17 cellular contexts compared by ENCODE assay signal in genomic region chr3:185711255-185711870, GRCh38.
DNase-seq lines count a peak whose midpoint lies in the region; ATAC-seq and TF ChIP-seq lines count a peak whose summit lies in the region.
"Had no signal": no experiment of that assay in that cellular context is flagged by ENCODE, and none has a peak within 500 bp of the region (broad histone marks: within the 10 kb centered on the region; RNA-seq: fewer than 3 reads in every experiment).

No MANE protein-coding gene starts in this region.

- no peak overlapping the region for H3K4me3 Mint-ChIP-seq in GM23338
- no peak overlapping the region for H3K4me3 Mint-ChIP-seq in effector memory CD8-positive, alpha-beta T cell
- H3K4me3 Mint-ChIP-seq: dendritic cell treated with granulocyte-macrophage colony-stimulating factor and Interleukin-4, amounts not matched to agents 40 ng/mL and 50 ng/mL, for 4 days had no signal

- DNase-seq in GM23338 (ENCODE audit: low spot score) (peak; percentile 74), fibroblast of the aortic adventitia (ENCODE audit: low read depth) (peak; percentile 30), pulmonary artery endothelial cell (ENCODE audit: low read depth, low spot score) (peak; percentile 37), NCI-H2227 (lab: John Stamatoyannopoulos, UW; ENCODE audit: unreplicated experiment) (no peak), heart left ventricle (no peak), DMS114 treated with DMSO at 0.1 percent for 48 hours (lab: John Stamatoyannopoulos, UW; ENCODE audit: unreplicated experiment) (no peak)
- DNase-seq in effector memory CD8-positive, alpha-beta T cell = no peak
- DNase-seq: activated CD4-positive, CD25-positive, alpha-beta regulatory T cell; activated gamma-delta T cell; DMS79; NCI-H774; stimulated activated CD4-positive, alpha-beta T cell treated with anti-CD3 and anti-CD28 coated beads, Interleukin-2, amount 100 ng/mL, for 48 hours had no signal

- 0 out of 4 replicates have a peak, but pooled peaks of 1 of the 2 experiments have one; percentile 12 for TF ChIP-seq CTCF in GM23338 (conservative IDR thresholded peaks at IDR 0.05; ENCODE audit: low read depth in 2 of 2)
- no peak for TF ChIP-seq CTCF in fibroblast of the aortic adventitia (IDR thresholded peaks at IDR 0.05; ENCODE audit: insufficient read depth, low read length)
- TF ChIP-seq CTCF in heart left ventricle (IDR thresholded peaks at IDR 0.05) = no peak

- WGBS in heart left ventricle, 4 donors = 49 to 52% (median 51%) methylated on average over 8 of the region's 8 CpGs

- H3K36me3 ChIP-seq in GM23338 (ENCODE audit: insufficient read depth) (no peaks in the 10 kb centered on the region), heart left ventricle (no peaks in the 10 kb centered on the region)

- no peak for TF ChIP-seq POLR2A in heart left ventricle (IDR thresholded peaks at IDR 0.05)

- no peaks in the 10 kb centered on the region for H3K36me3 Mint-ChIP-seq in GM23338 (ENCODE audit: low read depth)
- H3K36me3 Mint-ChIP-seq in effector memory CD8-positive, alpha-beta T cell (ENCODE audit: insufficient read depth) = peaks cover 6% of the 10 kb centered on the region

- H3K27me3 ChIP-seq in GM23338 (ENCODE audit: insufficient read depth) = no peaks in the 10 kb centered on the region
- H3K27me3 ChIP-seq in heart left ventricle = no peaks in the 10 kb centered on the region

- intact Hi-C loops in heart left ventricle (cut with DNase I) = no loop called here

- no peaks in the 10 kb centered on the region for H3K9me2 ChIP-seq in GM23338 (ENCODE audit: insufficient read depth)

- peak overlapping the region; percentile 57; the same call in 1 of the 2 replicates for H3K27ac Mint-ChIP-seq in GM23338
- H3K27ac Mint-ChIP-seq in effector memory CD8-positive, alpha-beta T cell = no peak overlapping the region
- H3K27ac Mint-ChIP-seq: dendritic cell treated with granulocyte-macrophage colony-stimulating factor and Interleukin-4, amounts not matched to agents 40 ng/mL and 50 ng/mL, for 4 days had no signal

- H3K4me3 ChIP-seq in GM23338 (no peak overlapping the region), fibroblast of the aortic adventitia (ENCODE audit: low read depth, low read length) (no peak overlapping the region), heart left ventricle (no peak overlapping the region)
- H3K4me3 ChIP-seq: lung had no signal

- H3F3A ChIP-seq in GM23338 (replicated peaks; ENCODE audit: low read depth) = 0 out of 2 replicates have a peak, but pooled peaks cover 3% of the 10 kb centered on the region

- no peaks in the 10 kb centered on the region for H3K9me3 Mint-ChIP-seq in GM23338
- no peaks in the 10 kb centered on the region for H3K9me3 Mint-ChIP-seq in effector memory CD8-positive, alpha-beta T cell
- H3K9me3 Mint-ChIP-seq: dendritic cell treated with granulocyte-macrophage colony-stimulating factor and Interleukin-4, amounts not matched to agents 40 ng/mL and 50 ng/mL, for 4 days had no signal

- no peaks in the 10 kb centered on the region for H3K9me3 ChIP-seq in heart left ventricle

- peaks cover 98% of the 10 kb centered on the region for H3K79me2 ChIP-seq in GM23338 (replicated peaks; ENCODE audit: insufficient read depth)

- H3K27ac ChIP-seq in GM23338 (ENCODE audit: low read depth) (peak overlapping the region; percentile 70; the same call in 1 of the 2 replicates), heart left ventricle (no peak overlapping the region)
- H3K27ac ChIP-seq: C4-2B had no signal

- H3K4me1 ChIP-seq in GM23338 (ENCODE audit: insufficient read depth) (peaks cover 64% of the 10 kb centered on the region), heart left ventricle (peaks cover 0 to 7% (median 0%) of the 10 kb centered on the region in 12 donors)

- H3K4me1 Mint-ChIP-seq in GM23338 = peaks cover 60% of the 10 kb centered on the region
- H3K4me1 Mint-ChIP-seq in effector memory CD8-positive, alpha-beta T cell (ENCODE audit: low read depth in 2 of 2) = peaks cover 0 to 3% of the 10 kb centered on the region in 2 donors

- peaks cover 38% of the 10 kb centered on the region for H4K20me1 ChIP-seq in GM23338 (replicated peaks; ENCODE audit: insufficient read depth)

- peaks cover 4% of the 10 kb centered on the region for H3K27me3 Mint-ChIP-seq in GM23338 (ENCODE audit: insufficient read depth, low read depth, poor library complexity)
- H3K27me3 Mint-ChIP-seq in effector memory CD8-positive, alpha-beta T cell = peaks cover 31 to 61% of the 10 kb centered on the region in 2 donors
- H3K27me3 Mint-ChIP-seq: dendritic cell treated with granulocyte-macrophage colony-stimulating factor and Interleukin-4, amounts not matched to agents 40 ng/mL and 50 ng/mL, for 4 days had no signal

- peak; percentile 30 for ATAC-seq in GM23338
- ATAC-seq in SK-N-SH treated with all-trans-retinoic acid at 6 μM for 48 hours = peak; percentile 55
- no peak for ATAC-seq in effector memory CD8-positive, alpha-beta T cell (replicated peaks)
- ATAC-seq in heart left ventricle = no peak
- ATAC-seq: sciatic nerve had no signal

- peak overlapping the region; percentile 64 for H3K4me2 ChIP-seq in GM23338

- no peak overlapping the region for H2AFZ ChIP-seq in GM23338

TF ChIP-seq in SK-N-SH treated with all-trans-retinoic acid at 6 μM for 48 hours, 23 proteins besides CTCF, POLR2A, EP300 and RAD21 (continues in another document):
- no peak for TF ChIP-seq POU6F1 (CRISPR knock-in tag; IDR thresholded peaks at IDR 0.05; ENCODE audit: borderline replicate concordance, low read depth)
- no peak for TF ChIP-seq ESRRG (CRISPR knock-in tag; IDR thresholded peaks at IDR 0.05)
- TF ChIP-seq ZFP30 (CRISPR knock-in tag; IDR thresholded peaks at IDR 0.05) = no peak
- no peak for TF ChIP-seq TCF4 (CRISPR knock-in tag; IDR thresholded peaks at IDR 0.05; ENCODE audit: borderline replicate concordance)
- no peak for TF ChIP-seq GLIS3 (CRISPR knock-in tag; IDR thresholded peaks at IDR 0.05)
- no peak for TF ChIP-seq ZC3H10 (CRISPR knock-in tag; IDR thresholded peaks at IDR 0.05)
- no peak for TF ChIP-seq CSDC2 (CRISPR knock-in tag; IDR thresholded peaks at IDR 0.05)
- no peak for TF ChIP-seq TSHZ2 (CRISPR knock-in tag; IDR thresholded peaks at IDR 0.05)
- TF ChIP-seq PATZ1 (CRISPR knock-in tag; IDR thresholded peaks at IDR 0.05; ENCODE audit: borderline replicate concordance) = no peak
- TF ChIP-seq SNAI2 (CRISPR knock-in tag; IDR thresholded peaks at IDR 0.05) = no peak

Comparison
In these comparisons a context has a peak if more than half of its experiments do, and no peak if none do; other contexts are left out.
1. ATAC-seq: peak in GM23338 (single experiment) and SK-N-SH treated with all-trans-retinoic acid at 6 μM for 48 hours (single experiment); none in effector memory CD8-positive, alpha-beta T cell (single experiment) and heart left ventricle (0 of 4).
2. DNase-seq: peak in GM23338 (single experiment), fibroblast of the aortic adventitia (single experiment) and pulmonary artery endothelial cell (single experiment); none in NCI-H2227 (single experiment), effector memory CD8-positive, alpha-beta T cell (0 of 3), heart left ventricle (0 of 5) and DMS114 treated with DMSO at 0.1 percent for 48 hours (single experiment).